12 cellular contexts compared by ENCODE assay signal in the genomic region with DNA sequence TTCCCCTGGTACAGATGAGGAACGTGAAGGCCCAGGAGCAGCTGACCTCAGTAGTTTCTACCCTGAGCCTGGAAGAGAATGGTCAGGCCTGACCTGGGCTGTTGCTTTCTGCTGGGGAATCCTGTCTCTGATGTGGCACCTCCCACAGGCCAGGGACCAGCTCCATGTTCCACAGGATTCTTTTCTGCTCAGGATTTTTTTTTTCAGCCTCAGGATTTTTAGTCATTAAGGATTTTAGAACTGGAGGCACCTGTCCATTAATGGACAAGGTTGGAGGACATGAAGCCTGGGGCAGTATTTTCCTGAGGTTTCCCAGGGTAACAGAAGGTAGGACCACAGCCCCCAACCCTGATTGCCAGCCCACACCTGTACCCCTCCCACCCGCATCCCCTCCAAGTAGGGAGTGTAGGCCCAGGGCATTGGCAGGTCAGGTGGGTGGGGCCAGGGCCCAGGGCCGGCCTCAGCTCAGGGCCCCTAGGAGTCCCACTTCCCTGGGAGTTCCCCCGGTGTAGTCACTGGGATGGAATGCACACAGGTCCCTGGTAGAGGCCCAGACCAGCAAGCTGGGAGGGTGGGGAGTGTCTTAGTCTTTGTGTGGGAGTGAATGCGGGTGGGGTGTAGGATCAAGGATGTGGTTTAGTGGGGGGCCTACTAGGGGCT. TPM values are rescaled to one million over a fixed set of nuclear protein-coding genes. Genes with fewer than 3 reads are reported as not detected.
DNase-seq lines count a peak whose midpoint lies in the region; ATAC-seq, FAIRE-seq and TF ChIP-seq lines count a peak whose summit lies in the region.
"Had no signal": no experiment of that assay in that cellular context is flagged by ENCODE, and none has a peak within 500 bp of the region (broad histone marks: within the 10 kb centered on the region; RNA-seq: fewer than 3 reads in every experiment).

No MANE protein-coding gene starts in this region.

- H3K27ac ChIP-seq in PC-3 (ENCODE audit: low read length), result peak overlapping the region; percentile 100
- H3K27ac ChIP-seq: ascending aorta had no signal

- H4K20me1 ChIP-seq in PC-3 (ENCODE audit: low read length), result no peaks in the 10 kb centered on the region

- H3K36me3 ChIP-seq in PC-3 (ENCODE audit: low read depth, low read length), result no peaks in the 10 kb centered on the region
- H3K36me3 ChIP-seq: ascending aorta had no signal

- peaks cover 36% of the 10 kb centered on the region for H3K4me1 ChIP-seq in PC-3 (ENCODE audit: insufficient read depth, low read length)

- peak overlapping the region; percentile 84 for H3K4me2 ChIP-seq in PC-3 (ENCODE audit: low read length)

- peak; percentile 88 for DNase-seq in PC-3
- DNase-seq in epithelial cell of esophagus (ENCODE audit: low read depth), result peak; percentile 89
- DNase-seq in non-pigmented ciliary epithelial cell (ENCODE audit: low read depth), result peak; percentile 65
- DNase-seq in SIG-M5 (lab: John Stamatoyannopoulos, UW), result no peak
- no peak for DNase-seq in NCI-H526 treated with DMSO at 0.1 percent for 48 hours (lab: John Stamatoyannopoulos, UW)
- DNase-seq in NCI-H1417 treated with DMSO at 0.1 percent for 48 hours (lab: John Stamatoyannopoulos, UW), result no peak
- DNase-seq: left cardiac atrium; NCI-H2081; stimulated activated CD4-positive, alpha-beta T cell treated with anti-CD3 and anti-CD28 coated beads, Interleukin-15, amount 100 ng/mL, for 24 hours had no signal

- peaks cover 12% of the 10 kb centered on the region for H3K79me2 ChIP-seq in PC-3 (ENCODE audit: low read length)

- no TSS peak for BruUV-seq in PC-3 (replicated peaks; lab: Mats Ljungman, UMichigan)

- FAIRE-seq in G401.6 (lab: Jason Lieb, UNC), result peak; percentile 69

- POLR2A ChIA-PET in PC-3 (lab: Charles Lee; ENCODE audit: unreplicated experiment), result interaction anchor here (0.5 kb wide), 2 partner anchors 9 to 42 kb away, joined by 4 to 7 read pairs; no protein-coding TSS in a partner anchor

- TF ChIP-seq CTCF in PC-3 (conservative IDR thresholded peaks at IDR 0.05; ENCODE audit: low read depth, low read length) (no peak), epithelial cell of esophagus (IDR thresholded peaks at IDR 0.05; ENCODE audit: insufficient read depth, low read depth, low read length, missing control alignments) (no peak)

- no peak overlapping the region for H2AFZ ChIP-seq in PC-3 (ENCODE audit: low read length)

- no peaks in the 10 kb centered on the region for H3K9me3 ChIP-seq in PC-3 (ENCODE audit: low read length)
- H3K9me3 ChIP-seq: ascending aorta had no signal

- no peaks in the 10 kb centered on the region for H3K27me3 ChIP-seq in PC-3 (ENCODE audit: low read length)
- H3K27me3 ChIP-seq: ascending aorta had no signal

- ATAC-seq in PC-3 (peak; percentile 92), GM18858 (IDR thresholded peaks at IDR 0.05; ENCODE audit: unreplicated experiment) (no peak)

- H3K9ac ChIP-seq in PC-3 (ENCODE audit: low read length), result peak overlapping the region; percentile 96

- no peaks in the 10 kb centered on the region for H3K9me2 ChIP-seq in PC-3 (replicated peaks; ENCODE audit: low read length)

- H3F3A ChIP-seq in PC-3 (ENCODE audit: low read length, unreplicated experiment), result no peaks in the 10 kb centered on the region

- intact Hi-C loops in PC-3 (cut with micrococcal nuclease), result no loop called here

- CTCF ChIA-PET in PC-3 (lab: Charles Lee), result no interaction called here

- H3K4me3 ChIP-seq in PC-3 (ENCODE audit: low read length) (no peak overlapping the region; the same call in 1 of the 2 replicates), epithelial cell of esophagus (ENCODE audit: low read length) (no peak overlapping the region)
- H3K4me3 ChIP-seq: ascending aorta had no signal

RNA-seq across cellular contexts. Expression of a gene that starts 16.1 kb away (rescaled TPM):
- 24.6 and 29.4 TPM in 2 replicates for total RNA-seq in PC-3 (2014; rRNA removed)
- total RNA-seq: ascending aorta, left cardiac atrium had no signal

RNA-seq across cellular contexts. Expression of a gene that starts 16.6 kb away (rescaled TPM):
- 29.2 and 39.2 TPM in 2 replicates for total RNA-seq in PC-3 (2014; rRNA removed)

RNA-seq across cellular contexts. Expression of a gene that starts 24.7 kb away (rescaled TPM):
- 283 and 349 TPM in 2 replicates for total RNA-seq in PC-3 (2014; rRNA removed)

RNA-seq across cellular contexts. Expression of a gene that starts 37.4 kb away (rescaled TPM):
- total RNA-seq in PC-3 (2014; rRNA removed), result 0.35 and 0.77 TPM in 2 replicates

Comparison
In these comparisons a context has a peak if more than half of its experiments do, and no peak if none do; other contexts are left out.
1. DNase-seq: peak in PC-3 (single experiment), epithelial cell of esophagus (single experiment) and non-pigmented ciliary epithelial cell (single experiment); none in SIG-M5 (single experiment), NCI-H526 treated with DMSO at 0.1 percent for 48 hours (single experiment) and NCI-H1417 treated with DMSO at 0.1 percent for 48 hours (single experiment).